In genomic region chr1:44594871-44595735, GRCh38 we compare ENCODE assay signal across 9 cellular contexts.
DNase-seq lines count a peak whose midpoint lies in the region; ATAC-seq and TF ChIP-seq lines count a peak whose summit lies in the region.
"Had no signal": no experiment of that assay in that cellular context is flagged by ENCODE, and none has a peak within 500 bp of the region (broad histone marks: within the 10 kb centered on the region; RNA-seq: fewer than 3 reads in every experiment).

No MANE protein-coding gene starts in this region.

- H3K27me3 ChIP-seq in neural cell (ENCODE audit: insufficient read depth, low read depth, low read length): no peaks in the 10 kb centered on the region

- TF ChIP-seq EP300 in neural cell (conservative IDR thresholded peaks at IDR 0.05; ENCODE audit: poor library complexity, severe bottlenecking): no peak

- H3K36me3 ChIP-seq in OCI-LY7 (ENCODE audit: insufficient read depth, low read length): no peaks in the 10 kb centered on the region
- H3K36me3 ChIP-seq in neural cell (ENCODE audit: insufficient read depth, low read length): no peaks in the 10 kb centered on the region

- no peak overlapping the region for H3K9ac ChIP-seq in neural cell (ENCODE audit: low read length)

- CTCF ChIA-PET in OCI-LY7 (lab: Charles Lee; ENCODE audit: unreplicated experiment): interaction anchor here (0.7 kb wide), 1 partner anchor 217 kb away, joined by 4 read pairs; no protein-coding TSS in a partner anchor

- no TSS peak for BruUV-seq in OCI-LY7 (replicated peaks; lab: Mats Ljungman, UMichigan)

- POLR2A ChIA-PET in OCI-LY7 (lab: Charles Lee): interaction anchor here (0.6 kb wide), 1 partner anchor 18 kb away, joined by 6 read pairs; no protein-coding TSS in a partner anchor

- TF ChIP-seq CTCF in OCI-LY7 (conservative IDR thresholded peaks at IDR 0.05; ENCODE audit: low read length) (peak; percentile 98), neural cell (IDR thresholded peaks at IDR 0.05; ENCODE audit: poor library complexity, severe bottlenecking) (peak; percentile 57)

- H4K20me1 ChIP-seq in OCI-LY7 (ENCODE audit: insufficient read depth, low read length) (no peaks in the 10 kb centered on the region), neural cell (ENCODE audit: insufficient read depth) (no peaks in the 10 kb centered on the region)

- DNase-seq in GF-D8 (lab: John Stamatoyannopoulos, UW) (peak; percentile 4), OCI-LY7 (ENCODE audit: low spot score) (peak; percentile 67), fibroblast of gingiva (ENCODE audit: low read depth) (peak; percentile 25)
- DNase-seq in activated T-cell treated with anti-CD3 and anti-CD28 coated beads, Interleukin-2, amount 50 U/mL, for 1 hour: peak; percentile 78
- DNase-seq in stimulated activated naive CD8-positive, alpha-beta T cell treated with anti-CD3 and anti-CD28 coated beads, Interleukin-15, Interleukin-2, amounts not matched to agents 100 U/mL and 50 U/mL, for 24 hours: peak; percentile 90

- H3K79me2 ChIP-seq in OCI-LY7 (ENCODE audit: insufficient read depth, low read depth, low read length) (no peaks in the 10 kb centered on the region), neural cell (replicated peaks; ENCODE audit: insufficient read depth, low read length) (no peaks in the 10 kb centered on the region)

- H3K4me1 ChIP-seq in OCI-LY7 (ENCODE audit: insufficient read depth, low read length, poor library complexity, severe bottlenecking): no peaks in the 10 kb centered on the region

- intact Hi-C loops in OCI-LY7 (cut with micrococcal nuclease; ENCODE audit: unreplicated experiment): loop anchor here (1.0 to 5.0 kb wide), 2 partner anchors 217 to 378 kb away; no protein-coding TSS in a partner anchor

- H2AFZ ChIP-seq in OCI-LY7 (ENCODE audit: low read length) (no peak overlapping the region), neural cell (ENCODE audit: low read depth, low read length) (no peak overlapping the region)

- no peaks in the 10 kb centered on the region for H3K9me2 ChIP-seq in OCI-LY7 (ENCODE audit: insufficient read depth, low read length)
- H3K9me2 ChIP-seq in neural cell (ENCODE audit: insufficient read depth, low read length): no peaks in the 10 kb centered on the region

- no peaks in the 10 kb centered on the region for H3K9me3 ChIP-seq in OCI-LY7 (ENCODE audit: low read length)
- H3K9me3 ChIP-seq in neural cell (ENCODE audit: low read length): no peaks in the 10 kb centered on the region

- H3K4me3 ChIP-seq in OCI-LY7 (ENCODE audit: low read depth, low read length, poor library complexity, severe bottlenecking) (no peak overlapping the region), neural cell (ENCODE audit: low read length) (no peak overlapping the region)

- H3K27ac ChIP-seq in OCI-LY7 (ENCODE audit: low read depth, low read length, poor library complexity, severe bottlenecking) (no peak overlapping the region), neural cell (ENCODE audit: low read length) (no peak overlapping the region)
- H3K27ac ChIP-seq: epithelial cell of prostate had no signal

- H3K4me2 ChIP-seq in OCI-LY7 (ENCODE audit: low read length) (no peak overlapping the region), neural cell (ENCODE audit: low read length) (no peak overlapping the region)

- peak; percentile 55 for TF ChIP-seq RAD21 in neural cell (conservative IDR thresholded peaks at IDR 0.05)

- ATAC-seq in HG03439 (IDR thresholded peaks at IDR 0.05; ENCODE audit: unreplicated experiment) (peak; percentile 78), GM18861 (IDR thresholded peaks at IDR 0.05; ENCODE audit: unreplicated experiment) (no peak)
- ATAC-seq in stimulated activated naive CD8-positive, alpha-beta T cell treated with anti-CD3 and anti-CD28 coated beads, Interleukin-15, Interleukin-2, amounts not matched to agents 100 U/mL and 50 U/mL, for 24 hours: peak; percentile 94

- H3F3A ChIP-seq in neural cell (ENCODE audit: insufficient read depth, low read length, poor library complexity, severe bottlenecking): no peaks in the 10 kb centered on the region

TF ChIP-seq in neural cell, 6 proteins besides CTCF, POLR2A, EP300 and RAD21:
- TF ChIP-seq POLR2AphosphoS5 (IDR thresholded peaks at IDR 0.05) (no peak), SMC3 (conservative IDR thresholded peaks at IDR 0.05; ENCODE audit: poor library complexity) (peak; percentile 40)

Comparison
In these comparisons a context has a peak if more than half of its experiments do, and no peak if none do; other contexts are left out.
1. DNase-seq: peak in every context shown above with its lines; median percentile 90 in stimulated activated naive CD8-positive, alpha-beta T cell treated with anti-CD3 and anti-CD28 coated beads, Interleukin-15, Interleukin-2, amounts not matched to agents 100 U/mL and 50 U/mL, for 24 hours; 78 in activated T-cell treated with anti-CD3 and anti-CD28 coated beads, Interleukin-2, amount 50 U/mL, for 1 hour; 67 in OCI-LY7; 25 in fibroblast of gingiva; 4 in GF-D8.